ENCODE assay signal across 8 cellular contexts in the genomic region with DNA sequence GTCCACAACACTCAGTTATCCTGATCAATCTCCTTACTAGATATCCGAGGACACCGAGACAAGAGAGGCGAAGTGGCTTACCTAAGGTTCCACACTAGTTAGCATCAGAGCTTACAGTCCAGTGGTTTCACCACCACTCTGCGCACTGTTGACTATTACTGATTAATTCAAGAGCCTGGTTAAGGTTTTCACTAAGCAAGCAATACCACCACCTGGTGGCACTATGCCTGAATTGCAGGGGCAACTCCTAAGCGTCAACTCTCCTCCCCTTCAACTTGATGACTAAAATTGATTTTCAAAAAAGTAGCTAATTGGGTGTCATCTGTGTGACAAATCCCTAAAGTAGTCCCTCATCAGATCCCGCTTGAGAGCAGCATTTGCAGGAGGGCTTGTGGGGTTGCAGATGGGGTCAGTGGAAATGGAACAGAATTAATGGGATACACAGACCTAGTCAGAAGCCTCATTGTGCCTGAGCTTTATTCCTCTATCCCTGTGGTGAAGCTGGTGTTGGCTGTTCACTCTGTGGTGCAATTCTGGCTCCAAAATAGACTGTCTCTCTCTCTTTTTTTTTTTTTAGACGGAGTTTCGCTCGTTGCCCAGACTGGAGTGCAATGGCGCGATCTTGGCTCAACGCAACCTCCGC. TPM values are rescaled to one million over a fixed set of nuclear protein-coding genes. Genes with fewer than 3 reads are reported as not detected.
A peak's percentile ranks its signal among the peaks of the same experiment; 100 is the strongest.
DNase-seq lines count a peak whose midpoint lies in the region; ATAC-seq and TF ChIP-seq lines count a peak whose summit lies in the region.

No MANE protein-coding gene starts in this region.

- no peak overlapping the region for H3K9ac ChIP-seq in IMR-90 (ENCODE audit: low read depth, low read length)

- H3K4me1 ChIP-seq in IMR-90 (ENCODE audit: control insufficient read depth, insufficient read depth, low read length): no peaks in the 10 kb centered on the region

- peak; percentile 78 for DNase-seq in DMS53 (lab: John Stamatoyannopoulos, UW)
- DNase-seq in IMR-90: peak; percentile 34
- peak; percentile 68 for DNase-seq in activated CD4-positive, CD25-positive, alpha-beta regulatory T cell treated with anti-CD3 and anti-CD28 coated beads, Interleukin-2, amount 50 U/mL, for 72 hours
- DNase-seq in germinal center (ENCODE audit: low spot score): peak; percentile 68
- peak; percentile 43 for DNase-seq in stimulated activated CD8-positive, alpha-beta memory T cell treated with anti-CD3 and anti-CD28 coated beads, Interleukin-4, amount 100 ng/mL, for 24 hours (ENCODE audit: low read depth)
- no peak for DNase-seq in dorsolateral prefrontal cortex

- H3K79me1 ChIP-seq in IMR-90 (ENCODE audit: low read depth in 1 of 2, low read length in 2 of 2): no peaks in the 10 kb centered on the region

- dilution Hi-C loops in IMR-90 (cut with HindIII; ENCODE audit: low sequenced_read_pairs, unreplicated experiment): no loop called here

- no peak overlapping the region for H3K4me2 ChIP-seq in IMR-90 (ENCODE audit: low read depth, low read length)

- no peak overlapping the region for H2AK9ac ChIP-seq in IMR-90 (replicated peaks; ENCODE audit: low read depth, low read length, poor library complexity)

- no peak overlapping the region for H2BK20ac ChIP-seq in IMR-90 (ENCODE audit: low read depth, low read length)

- H2AFZ ChIP-seq in IMR-90 (replicated peaks; ENCODE audit: low read length, poor library complexity): no peak overlapping the region

- no TSS peak for BruUV-seq in IMR-90 (replicated peaks; lab: Mats Ljungman, UMichigan)

- no peaks in the 10 kb centered on the region for H3K36me3 ChIP-seq in IMR-90 (ENCODE audit: control insufficient read depth, insufficient read depth, low read length)

- WGBS in IMR-90 (ENCODE audit: extremely low coverage in 2 of 2, insufficient read length in 1 of 2), 2 experiments: 76% methylated on average over 4 of the region's 13 CpGs; no CpG with 5 or more reads in 1 of the 2 experiments

- no peak overlapping the region for H3K27ac ChIP-seq in IMR-90 (ENCODE audit: insufficient read depth, low read length)
- H3K27ac ChIP-seq in dorsolateral prefrontal cortex: peak overlapping the region in 2 of 59 donors; percentile 25 to 46

- no peak overlapping the region for H4K8ac ChIP-seq in IMR-90 (ENCODE audit: low read depth in 2 of 2, low read length in 2 of 2)

- no peak overlapping the region for H3K4me3 Mint-ChIP-seq in stimulated activated memory B cell treated with anti-CD40 and anti-IgM and Interleukin-4, amounts not matched to agents 10 μg/mL and 1 μg/mL and 100 μg/mL, for 72 hours

- no peak overlapping the region for H3K27ac Mint-ChIP-seq in stimulated activated memory B cell treated with anti-CD40 and anti-IgM and Interleukin-4, amounts not matched to agents 10 μg/mL and 1 μg/mL and 100 μg/mL, for 72 hours

- no peak overlapping the region for H2BK120ac ChIP-seq in IMR-90 (ENCODE audit: low read depth, low read length)

- peaks cover 6% of the 10 kb centered on the region for H3K4me1 Mint-ChIP-seq in stimulated activated memory B cell treated with anti-CD40 and anti-IgM and Interleukin-4, amounts not matched to agents 10 μg/mL and 1 μg/mL and 100 μg/mL, for 72 hours

- H3K4ac ChIP-seq in IMR-90 (ENCODE audit: low read depth, low read length): no peak overlapping the region

- no peak overlapping the region for H3K23ac ChIP-seq in IMR-90 (ENCODE audit: low read depth, low read length)

- ATAC-seq in IMR-90 (ENCODE audit: low read depth): peak; percentile 56
- ATAC-seq in stimulated activated memory B cell treated with anti-CD40 and anti-IgM and Interleukin-4, amounts not matched to agents 10 μg/mL and 1 μg/mL and 100 μg/mL, for 72 hours: no peak
- ATAC-seq in GM18498 (IDR thresholded peaks at IDR 0.05; ENCODE audit: unreplicated experiment): no peak

- no peak overlapping the region for H3K56ac ChIP-seq in IMR-90 (ENCODE audit: extremely low read depth, insufficient read depth, low read length)

- H3K4me3 ChIP-seq in IMR-90 (ENCODE audit: insufficient read depth, low read depth, low read length) (no peak overlapping the region), dorsolateral prefrontal cortex (no peak overlapping the region)

- no peaks in the 10 kb centered on the region for H3K9me1 ChIP-seq in IMR-90 (ENCODE audit: insufficient read depth, low read length)

- no peak overlapping the region for H2BK5ac ChIP-seq in IMR-90 (ENCODE audit: low read depth, low read length, poor library complexity, severe bottlenecking)

- H3K9me3 ChIP-seq in IMR-90 (ENCODE audit: control insufficient read depth, insufficient read depth, low read length): peaks cover 3% of the 10 kb centered on the region

- POLR2A ChIA-PET in IMR-90 (lab: Charles Lee; ENCODE audit: unreplicated experiment): no interaction called here

- peak; percentile 57 for TF ChIP-seq RAD21 in IMR-90 (IDR thresholded peaks at IDR 0.05; ENCODE audit: low read length)

- H3K9me3 Mint-ChIP-seq in stimulated activated memory B cell treated with anti-CD40 and anti-IgM and Interleukin-4, amounts not matched to agents 10 μg/mL and 1 μg/mL and 100 μg/mL, for 72 hours: no peaks in the 10 kb centered on the region

- H3K27me3 Mint-ChIP-seq in stimulated activated memory B cell treated with anti-CD40 and anti-IgM and Interleukin-4, amounts not matched to agents 10 μg/mL and 1 μg/mL and 100 μg/mL, for 72 hours: no peaks in the 10 kb centered on the region

- peaks cover 48% of the 10 kb centered on the region for H3K27me3 ChIP-seq in IMR-90 (ENCODE audit: control insufficient read depth, insufficient read depth, low read length)
- H3K27me3 ChIP-seq in dorsolateral prefrontal cortex: peaks cover 0 to 9% (median 0%) of the 10 kb centered on the region in 45 donors

- CTCF ChIA-PET in IMR-90 (lab: Yijun Ruan, JAX): interaction anchor here (0.7 to 1.1 kb wide), 3 partner anchors 9 to 507 kb away, joined by 3 to 4 read pairs (median 3); no protein-coding TSS in a partner anchor

- TF ChIP-seq CTCF in IMR-90 (conservative IDR thresholded peaks at IDR 0.05; ENCODE audit: low read depth, low read length) (peak; percentile 50), dorsolateral prefrontal cortex (IDR thresholded peaks at IDR 0.05 in 54 of 56, conservative IDR thresholded peaks at IDR 0.05 in 2 of 56; ENCODE audit: low read depth in 1 of 56, partially characterized antibody in 56 of 56) (peak in 23 of 56 donors; percentile 10 to 46 (median 18))

- TF ChIP-seq POLR2A in IMR-90 (IDR thresholded peaks at IDR 0.05; ENCODE audit: low read depth, low read length): no peak

- no peak overlapping the region for H3K18ac ChIP-seq in IMR-90 (ENCODE audit: low read depth, low read length)

- peaks cover 37% of the 10 kb centered on the region for H3K36me3 Mint-ChIP-seq in stimulated activated memory B cell treated with anti-CD40 and anti-IgM and Interleukin-4, amounts not matched to agents 10 μg/mL and 1 μg/mL and 100 μg/mL, for 72 hours

- in situ Hi-C loops in IMR-90 (cut with MboI; ENCODE audit: low sequenced_read_pairs): loop anchor here (25.0 kb wide), 1 partner anchor 930 kb away; no protein-coding TSS in a partner anchor

- intact Hi-C loops in IMR-90 (cut with micrococcal nuclease) (loop anchor here (2.0 kb wide), 1 partner anchor 119 kb away; no protein-coding TSS in a partner anchor), dorsolateral prefrontal cortex (cut with DNase I) (no loop called here)

- H2AK5ac ChIP-seq in IMR-90 (ENCODE audit: low read depth, low read length): no peak overlapping the region

- H4K20me1 ChIP-seq in IMR-90 (ENCODE audit: insufficient read depth, low read length): no peaks in the 10 kb centered on the region

- no peak overlapping the region for H4K5ac ChIP-seq in IMR-90 (ENCODE audit: low read depth, low read length)

- H4K91ac ChIP-seq in IMR-90 (ENCODE audit: insufficient read depth, low read depth, low read length): no peak overlapping the region

- H3K14ac ChIP-seq in IMR-90 (replicated peaks; ENCODE audit: low read depth, low read length): no peak overlapping the region

- no peak overlapping the region for H2BK15ac ChIP-seq in IMR-90 (ENCODE audit: low read depth, low read length)

TF ChIP-seq in IMR-90, 13 proteins besides CTCF, POLR2A, EP300 and RAD21:
- TF ChIP-seq SMC3 (IDR thresholded peaks at IDR 0.05; ENCODE audit: low read depth, low read length) (peak; percentile 54), CHD1 (IDR thresholded peaks at IDR 0.05; ENCODE audit: low read depth, low read length) (no peak)

RNA-seq across cellular contexts. Expression of a gene that starts 9.1 kb away (rescaled TPM):
- not detected in 2 replicates for total RNA-seq in IMR-90 (2012; rRNA removed)
- polyA plus RNA-seq in IMR-90 (2012; rRNA removed): not detected in 2 replicates
- polyA plus RNA-seq in IMR-90 (2012; cell fraction: cytosol; rRNA removed): not detected in 2 replicates
- polyA plus RNA-seq in IMR-90 (2012; cell fraction: nucleus; rRNA removed; ENCODE audit: low replicate concordance): not detected in 2 replicates
- 1 to 10 TPM in 32 of 120 experiments, under 1 TPM in 86, not detected in 2; 0.18 to 4.3 (median 0.75) TPM for total RNA-seq in dorsolateral prefrontal cortex

RNA-seq across cellular contexts. Expression of a gene that starts 27.7 kb away (rescaled TPM):
- 6.1 and 6.3 TPM in 2 replicates for total RNA-seq in IMR-90 (2012; rRNA removed)
- 2.9 and 3.4 TPM in 2 replicates for polyA plus RNA-seq in IMR-90 (2012; rRNA removed)
- polyA plus RNA-seq in IMR-90 (2012; cell fraction: cytosol; rRNA removed): 2.4 and 2.5 TPM in 2 replicates
- polyA plus RNA-seq in IMR-90 (2012; cell fraction: nucleus; rRNA removed; ENCODE audit: low replicate concordance): 0.87 and 0.99 TPM in 2 replicates
- total RNA-seq in dorsolateral prefrontal cortex: 1 to 10 TPM; 2.5 to 7.0 (median 4.9) TPM

Comparison
In these comparisons a context has a peak if more than half of its experiments do, and no peak if none do; other contexts are left out.
1. DNase-seq: peak in DMS53 (single experiment), IMR-90 (single experiment), activated CD4-positive, CD25-positive, alpha-beta regulatory T cell treated with anti-CD3 and anti-CD28 coated beads, Interleukin-2, amount 50 U/mL, for 72 hours (single experiment), germinal center (single experiment) and stimulated activated CD8-positive, alpha-beta memory T cell treated with anti-CD3 and anti-CD28 coated beads, Interleukin-4, amount 100 ng/mL, for 24 hours (single experiment); none in dorsolateral prefrontal cortex (0 of 10).